Comparison of ENCODE assay signal across 1 cellular context in the genomic region with DNA sequence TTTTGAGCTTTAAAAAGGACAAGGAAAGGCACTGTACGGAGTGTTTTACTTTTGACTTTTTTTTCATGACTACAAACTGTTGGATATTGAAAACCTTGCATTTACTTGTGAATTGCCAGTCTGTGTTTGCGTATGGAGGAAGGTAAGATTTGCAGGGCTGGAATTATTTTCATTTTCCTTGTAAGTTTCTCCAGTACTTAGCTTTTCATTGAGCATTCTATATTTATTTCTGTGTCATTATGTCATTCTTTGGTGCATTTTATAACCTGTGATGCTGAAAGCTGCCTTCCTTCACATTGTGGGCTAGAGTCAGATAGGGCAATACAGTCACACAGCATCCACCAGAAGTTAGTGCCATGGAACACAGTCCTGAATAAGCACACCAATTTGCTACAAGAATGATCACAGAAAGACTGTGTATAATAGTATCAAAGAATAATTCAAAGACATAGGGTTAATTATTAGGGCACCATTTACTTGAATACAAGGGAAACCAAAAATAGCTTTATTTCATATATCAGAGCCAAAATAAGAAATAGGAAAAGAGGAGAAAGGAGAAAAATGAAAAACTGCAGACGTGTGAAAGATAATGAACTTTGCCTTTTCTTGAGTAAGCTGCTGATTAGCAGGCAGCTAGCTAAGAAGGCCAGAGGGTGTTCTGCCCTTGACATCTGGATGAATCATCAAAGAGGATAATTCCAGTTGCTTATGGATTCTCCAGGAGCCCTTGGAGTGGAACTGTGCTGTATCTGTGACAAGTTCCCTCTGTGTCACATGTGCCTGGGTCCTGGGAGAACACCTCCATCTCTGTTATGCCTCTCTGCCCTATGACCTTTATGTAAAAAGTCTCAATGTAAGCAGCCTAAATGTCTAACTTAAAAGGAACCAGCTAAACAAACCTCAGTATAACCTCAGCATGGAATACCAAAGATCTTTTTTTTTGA.
TF ChIP-seq lines count a peak whose summit lies in the region.

No MANE protein-coding gene starts in this region.

TF ChIP-seq in K562, 482 proteins besides CTCF, POLR2A, EP300 and RAD21 (continues in another document):
- TF ChIP-seq RREB1 (CRISPR knock-in tag; IDR thresholded peaks at IDR 0.05) (no peak), SRSF9 (IDR thresholded peaks at IDR 0.05; ENCODE audit: borderline replicate concordance, low read depth, low read length) (no peak), RBM39 (optimal IDR thresholded peaks at IDR 0.05; ENCODE audit: low read depth, low read length) (no peak), IFI16 (CRISPR knock-in tag; IDR thresholded peaks at IDR 0.05) (peak; percentile 19; the same call in 1 of the 2 replicates), C11orf30 (IDR thresholded peaks at IDR 0.05; ENCODE audit: low read depth) (peak; percentile 67), SMAD1 (IDR thresholded peaks at IDR 0.05; ENCODE audit: low read depth, low read length, partially characterized antibody) (no peak), PHB (CRISPR knock-in tag; IDR thresholded peaks at IDR 0.05) (no peak), L3MBTL2 (IDR thresholded peaks at IDR 0.05) (peak; percentile 34; the same call in 1 of the 2 replicates), KLF13 (tag; IDR thresholded peaks at IDR 0.05; ENCODE audit: borderline replicate concordance, low read depth) (0 out of 2 replicates have a peak, but pooled peaks have one; percentile 12), DPF2 (IDR thresholded peaks at IDR 0.05) (peak; percentile 80), TEAD4 (IDR thresholded peaks at IDR 0.05; ENCODE audit: low read length) (peak; percentile 75; the same call in 1 of the 2 replicates), TEAD4 (CRISPR knock-in tag; IDR thresholded peaks at IDR 0.05; ENCODE audit: borderline replicate concordance) (no peak), EWSR1 (IDR thresholded peaks at IDR 0.05; ENCODE audit: borderline replicate concordance, low read depth, partially characterized antibody) (no peak), RCOR1 (IDR thresholded peaks at IDR 0.05; ENCODE audit: borderline replicate concordance in 1 of 2, low read depth in 2 of 2, low read length in 2 of 2) (0 out of 4 replicates have a peak, but pooled peaks of 1 of the 2 experiments have one; percentile 43), MEIS2 (IDR thresholded peaks at IDR 0.05; ENCODE audit: partially characterized antibody) (peak; percentile 39), COPS2 (conservative IDR thresholded peaks at IDR 0.05) (no peak), ZNF12 (CRISPR knock-in tag; IDR thresholded peaks at IDR 0.05) (no peak), MLX (CRISPR knock-in tag; conservative IDR thresholded peaks at IDR 0.05) (no peak), ZNF146 (CRISPR knock-in tag; IDR thresholded peaks at IDR 0.05; ENCODE audit: unreplicated experiment) (no peak), CCAR2 (IDR thresholded peaks at IDR 0.05; ENCODE audit: low read depth, low read length) (no peak), ZBTB43 (CRISPR knock-in tag; IDR thresholded peaks at IDR 0.05) (0 out of 2 replicates have a peak, but pooled peaks have one; percentile 7), KDM5B (IDR thresholded peaks at IDR 0.05; ENCODE audit: insufficient replicate concordance, low read depth, low read length) (peak; percentile 36), NCOA2 (IDR thresholded peaks at IDR 0.05; ENCODE audit: partially characterized antibody in 2 of 2) (no peak), LEF1 (IDR thresholded peaks at IDR 0.05) (peak; percentile 67; the same call in 1 of the 2 replicates), ZNF512 (tag; IDR thresholded peaks at IDR 0.05) (0 out of 2 replicates have a peak, but pooled peaks have one; percentile 24), ZNF384 (IDR thresholded peaks at IDR 0.05; ENCODE audit: low read depth, low read length) (0 out of 2 replicates have a peak, but pooled peaks have one; percentile 4), CBFA2T2 (conservative IDR thresholded peaks at IDR 0.05) (peak; percentile 43)
- TF ChIP-seq, protein P1, sequence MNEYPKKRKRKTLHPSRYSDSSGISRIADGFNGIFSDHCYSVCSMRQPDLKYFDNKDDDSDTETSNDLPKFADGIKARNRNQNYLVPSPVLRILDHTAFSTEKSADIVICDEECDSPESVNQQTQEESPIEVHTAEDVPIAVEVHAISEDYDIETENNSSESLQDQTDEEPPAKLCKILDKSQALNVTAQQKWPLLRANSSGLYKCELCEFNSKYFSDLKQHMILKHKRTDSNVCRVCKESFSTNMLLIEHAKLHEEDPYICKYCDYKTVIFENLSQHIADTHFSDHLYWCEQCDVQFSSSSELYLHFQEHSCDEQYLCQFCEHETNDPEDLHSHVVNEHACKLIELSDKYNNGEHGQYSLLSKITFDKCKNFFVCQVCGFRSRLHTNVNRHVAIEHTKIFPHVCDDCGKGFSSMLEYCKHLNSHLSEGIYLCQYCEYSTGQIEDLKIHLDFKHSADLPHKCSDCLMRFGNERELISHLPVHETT (CRISPR knock-in tag; conservative IDR thresholded peaks at IDR 0.05 in 1 of 2, IDR thresholded peaks at IDR 0.05 in 1 of 2) = 0 out of 4 replicates have a peak, but pooled peaks of 1 of the 2 experiments have one; percentile 69
- TF ChIP-seq, protein P2, sequence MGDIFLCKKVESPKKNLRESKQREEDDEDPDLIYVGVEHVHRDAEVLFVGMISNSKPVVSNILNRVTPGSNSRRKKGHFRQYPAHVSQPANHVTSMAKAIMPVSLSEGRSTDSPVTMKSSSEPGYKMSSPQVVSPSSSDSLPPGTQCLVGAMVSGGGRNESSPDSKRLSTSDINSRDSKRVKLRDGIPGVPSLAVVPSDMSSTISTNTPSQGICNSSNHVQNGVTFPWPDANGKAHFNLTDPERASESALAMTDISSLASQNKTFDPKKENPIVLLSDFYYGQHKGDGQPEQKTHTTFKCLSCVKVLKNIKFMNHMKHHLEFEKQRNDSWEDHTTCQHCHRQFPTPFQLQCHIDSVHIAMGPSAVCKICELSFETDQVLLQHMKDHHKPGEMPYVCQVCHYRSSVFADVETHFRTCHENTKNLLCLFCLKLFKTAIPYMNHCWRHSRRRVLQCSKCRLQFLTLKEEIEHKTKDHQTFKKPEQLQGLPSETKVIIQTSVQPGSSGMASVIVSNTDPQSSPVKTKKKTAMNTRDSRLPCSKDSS (IDR thresholded peaks at IDR 0.05; ENCODE audit: low read depth, partially characterized antibody) = no peak
- TF ChIP-seq, protein P3, sequence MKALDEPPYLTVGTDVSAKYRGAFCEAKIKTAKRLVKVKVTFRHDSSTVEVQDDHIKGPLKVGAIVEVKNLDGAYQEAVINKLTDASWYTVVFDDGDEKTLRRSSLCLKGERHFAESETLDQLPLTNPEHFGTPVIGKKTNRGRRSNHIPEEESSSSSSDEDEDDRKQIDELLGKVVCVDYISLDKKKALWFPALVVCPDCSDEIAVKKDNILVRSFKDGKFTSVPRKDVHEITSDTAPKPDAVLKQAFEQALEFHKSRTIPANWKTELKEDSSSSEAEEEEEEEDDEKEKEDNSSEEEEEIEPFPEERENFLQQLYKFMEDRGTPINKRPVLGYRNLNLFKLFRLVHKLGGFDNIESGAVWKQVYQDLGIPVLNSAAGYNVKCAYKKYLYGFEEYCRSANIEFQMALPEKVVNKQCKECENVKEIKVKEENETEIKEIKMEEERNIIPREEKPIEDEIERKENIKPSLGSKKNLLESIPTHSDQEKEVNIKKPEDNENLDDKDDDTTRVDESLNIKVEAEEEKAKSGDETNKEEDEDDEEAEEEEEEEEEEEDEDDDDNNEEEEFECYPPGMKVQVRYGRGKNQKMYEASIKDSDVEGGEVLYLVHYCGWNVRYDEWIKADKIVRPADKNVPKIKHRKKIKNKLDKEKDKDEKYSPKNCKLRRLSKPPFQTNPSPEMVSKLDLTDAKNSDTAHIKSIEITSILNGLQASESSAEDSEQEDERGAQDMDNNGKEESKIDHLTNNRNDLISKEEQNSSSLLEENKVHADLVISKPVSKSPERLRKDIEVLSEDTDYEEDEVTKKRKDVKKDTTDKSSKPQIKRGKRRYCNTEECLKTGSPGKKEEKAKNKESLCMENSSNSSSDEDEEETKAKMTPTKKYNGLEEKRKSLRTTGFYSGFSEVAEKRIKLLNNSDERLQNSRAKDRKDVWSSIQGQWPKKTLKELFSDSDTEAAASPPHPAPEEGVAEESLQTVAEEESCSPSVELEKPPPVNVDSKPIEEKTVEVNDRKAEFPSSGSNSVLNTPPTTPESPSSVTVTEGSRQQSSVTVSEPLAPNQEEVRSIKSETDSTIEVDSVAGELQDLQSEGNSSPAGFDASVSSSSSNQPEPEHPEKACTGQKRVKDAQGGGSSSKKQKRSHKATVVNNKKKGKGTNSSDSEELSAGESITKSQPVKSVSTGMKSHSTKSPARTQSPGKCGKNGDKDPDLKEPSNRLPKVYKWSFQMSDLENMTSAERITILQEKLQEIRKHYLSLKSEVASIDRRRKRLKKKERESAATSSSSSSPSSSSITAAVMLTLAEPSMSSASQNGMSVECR (CRISPR knock-in tag; IDR thresholded peaks at IDR 0.05) = 0 out of 2 replicates have a peak, but pooled peaks have one; percentile 30
- TF ChIP-seq, protein P4, sequence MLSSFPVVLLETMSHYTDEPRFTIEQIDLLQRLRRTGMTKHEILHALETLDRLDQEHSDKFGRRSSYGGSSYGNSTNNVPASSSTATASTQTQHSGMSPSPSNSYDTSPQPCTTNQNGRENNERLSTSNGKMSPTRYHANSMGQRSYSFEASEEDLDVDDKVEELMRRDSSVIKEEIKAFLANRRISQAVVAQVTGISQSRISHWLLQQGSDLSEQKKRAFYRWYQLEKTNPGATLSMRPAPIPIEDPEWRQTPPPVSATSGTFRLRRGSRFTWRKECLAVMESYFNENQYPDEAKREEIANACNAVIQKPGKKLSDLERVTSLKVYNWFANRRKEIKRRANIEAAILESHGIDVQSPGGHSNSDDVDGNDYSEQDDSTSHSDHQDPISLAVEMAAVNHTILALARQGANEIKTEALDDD (IDR thresholded peaks at IDR 0.05) = peak; percentile 47
- TF ChIP-seq, protein P5, sequence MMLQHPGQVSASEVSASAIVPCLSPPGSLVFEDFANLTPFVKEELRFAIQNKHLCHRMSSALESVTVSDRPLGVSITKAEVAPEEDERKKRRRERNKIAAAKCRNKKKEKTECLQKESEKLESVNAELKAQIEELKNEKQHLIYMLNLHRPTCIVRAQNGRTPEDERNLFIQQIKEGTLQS (IDR thresholded peaks at IDR 0.05) = peak; percentile 83
- TF ChIP-seq, protein P5 (CRISPR knock-in tag; conservative IDR thresholded peaks at IDR 0.05) = no peak
